In genomic region chr12:27081668-27082091, GRCh38 we compare ENCODE assay signal across 1 cellular context.
TF ChIP-seq lines count a peak whose summit lies in the region.

No MANE protein-coding gene starts in this region.

TF ChIP-seq in SK-N-SH treated with all-trans-retinoic acid at 6 μM for 48 hours, 23 proteins besides CTCF, POLR2A, EP300 and RAD21 (continued from another document):
- no peak for TF ChIP-seq POU6F1 (CRISPR knock-in tag; IDR thresholded peaks at IDR 0.05; ENCODE audit: borderline replicate concordance, low read depth)
- TF ChIP-seq PPARA (CRISPR knock-in tag; IDR thresholded peaks at IDR 0.05; ENCODE audit: borderline replicate concordance): no peak
- TF ChIP-seq GLIS3 (CRISPR knock-in tag; IDR thresholded peaks at IDR 0.05): no peak
- no peak for TF ChIP-seq ZFP3 (CRISPR knock-in tag; IDR thresholded peaks at IDR 0.05)
- no peak for TF ChIP-seq ZFP30 (CRISPR knock-in tag; IDR thresholded peaks at IDR 0.05)
- no peak for TF ChIP-seq ZNF70 (CRISPR knock-in tag; IDR thresholded peaks at IDR 0.05)
- TF ChIP-seq ZNF8 (CRISPR knock-in tag; IDR thresholded peaks at IDR 0.05): no peak
- TF ChIP-seq BACH2 (CRISPR knock-in tag; IDR thresholded peaks at IDR 0.05; ENCODE audit: borderline replicate concordance): no peak
- no peak for TF ChIP-seq ZC3H10 (CRISPR knock-in tag; IDR thresholded peaks at IDR 0.05)
- no peak for TF ChIP-seq CREB5 (CRISPR knock-in tag; IDR thresholded peaks at IDR 0.05; ENCODE audit: low read depth)
- no peak for TF ChIP-seq TCF4 (CRISPR knock-in tag; IDR thresholded peaks at IDR 0.05; ENCODE audit: borderline replicate concordance)
- no peak for TF ChIP-seq CSDC2 (CRISPR knock-in tag; IDR thresholded peaks at IDR 0.05)
- TF ChIP-seq ZNF565 (CRISPR knock-in tag; conservative IDR thresholded peaks at IDR 0.05; ENCODE audit: low read depth): no peak
